In genomic region chr9:101131326-101131725, GRCh38 we compare ENCODE assay signal across 37 cellular contexts.
"Had no signal": no experiment of that assay in that cellular context is flagged by ENCODE, and none has a peak within 500 bp of the region (broad histone marks: within the 10 kb centered on the region; RNA-seq: fewer than 3 reads in every experiment).

No MANE protein-coding gene starts in this region.

- H3K36me3 ChIP-seq: ascending aorta, cardiac muscle cell had no signal

- H3K9me3 ChIP-seq: ascending aorta had no signal

- H3K4me3 Mint-ChIP-seq: activated CD4-positive, alpha-beta memory T cell treated with anti-CD3 and anti-CD28 coated beads, Interleukin-2, amount 10 ng/mL, durations not matched to agents 7 days and 5 days; activated CD4-positive, alpha-beta T cell treated with anti-CD3 and anti-CD28 coated beads for 36 hours; activated CD4-positive, alpha-beta T cell treated with anti-CD3 and anti-CD28 coated beads, Interleukin-2, amount 10 ng/mL, durations not matched to agents 7 days and 5 days; activated CD8-positive, alpha-beta memory T cell treated with anti-CD3 and anti-CD28 coated beads, Interleukin-2, amount 10 ng/mL, durations not matched to agents 7 days and 5 days; activated CD8-positive, alpha-beta T cell treated with anti-CD3 and anti-CD28 coated beads, Interleukin-2, amount 10 ng/mL, durations not matched to agents 7 days and 5 days; activated naive CD4-positive, alpha-beta T cell treated with anti-CD3 and anti-CD28 coated beads, Interleukin-2, amount 10 ng/mL, durations not matched to agents 7 days and 5 days; activated naive CD4-positive, alpha-beta T cell treated with anti-CD3 and anti-CD28 coated beads, Interleukin-2, amount 50 U/mL, for 24 hours; activated naive CD8-positive, alpha-beta T cell; activated naive CD8-positive, alpha-beta T cell treated with anti-CD3 and anti-CD28 coated beads, Interleukin-2, amount 10 ng/mL, durations not matched to agents 7 days and 5 days; activated naive CD8-positive, alpha-beta T cell treated with anti-CD3 and anti-CD28 coated beads, Interleukin-2, amount 50 U/mL, for 24 hours; activated T-cell treated with anti-CD3 and anti-CD28 coated beads, Interleukin-2, amount 50 U/mL, for 24 hours; brain; central memory CD8-positive, alpha-beta T cell; T-helper 1 cell treated with Interleukin-12 subunit alpha and Interleukin-12 subunit beta and Interleukin-4 antibody, amounts not matched to agents 30 μg/mL and 1 μg/mL, for 36 hours; T-helper 2 cell treated with Interferon-gamma antibody and Interleukin-4, amounts not matched to agents 5 μg/mL and 100 μg/mL, for 36 hours had no signal

- H3K9me3 Mint-ChIP-seq: activated CD4-positive, alpha-beta memory T cell treated with anti-CD3 and anti-CD28 coated beads, Interleukin-2, amount 10 ng/mL, durations not matched to agents 7 days and 5 days; activated CD4-positive, alpha-beta T cell treated with anti-CD3 and anti-CD28 coated beads, Interleukin-2, amount 10 ng/mL, durations not matched to agents 7 days and 5 days; activated naive CD4-positive, alpha-beta T cell treated with anti-CD3 and anti-CD28 coated beads, Interleukin-2, amount 10 ng/mL, durations not matched to agents 7 days and 5 days; activated naive CD8-positive, alpha-beta T cell treated with anti-CD3 and anti-CD28 coated beads, Interleukin-2, amount 50 U/mL, for 24 hours; activated T-cell treated with anti-CD3 and anti-CD28 coated beads, Interleukin-2, amount 50 U/mL, for 24 hours; activated T-helper 2 cell treated with anti-CD3 and anti-CD28 coated beads, Interferon-gamma antibody, Interleukin-2, Interleukin-4, amounts not matched to agents 10 μg/mL and 5 μg/mL and 100 μg/mL, durations not matched to agents 14 hours and 24 hours and 36 hours; T-helper 1 cell treated with Interleukin-12 subunit alpha and Interleukin-12 subunit beta and Interleukin-4 antibody, amounts not matched to agents 30 μg/mL and 1 μg/mL, for 36 hours; T-helper 2 cell treated with Interferon-gamma antibody and Interleukin-4, amounts not matched to agents 5 μg/mL and 100 μg/mL, for 36 hours had no signal

- H3K4me1 ChIP-seq: ascending aorta had no signal

- H3K4me3 ChIP-seq: ascending aorta, cardiac muscle cell had no signal

- H3K4me1 Mint-ChIP-seq: activated CD4-positive, alpha-beta memory T cell treated with anti-CD3 and anti-CD28 coated beads, Interleukin-2, amount 10 ng/mL, durations not matched to agents 7 days and 5 days; activated CD4-positive, alpha-beta T cell treated with anti-CD3 and anti-CD28 coated beads for 36 hours; activated CD4-positive, alpha-beta T cell treated with anti-CD3 and anti-CD28 coated beads, Interleukin-2, amount 10 ng/mL, durations not matched to agents 7 days and 5 days; activated CD8-positive, alpha-beta memory T cell treated with anti-CD3 and anti-CD28 coated beads, Interleukin-2, amount 10 ng/mL, durations not matched to agents 7 days and 5 days; activated naive CD4-positive, alpha-beta T cell treated with anti-CD3 and anti-CD28 coated beads, Interleukin-2, amount 10 ng/mL, durations not matched to agents 7 days and 5 days; activated naive CD4-positive, alpha-beta T cell treated with anti-CD3 and anti-CD28 coated beads, Interleukin-2, amount 50 U/mL, for 24 hours; activated naive CD8-positive, alpha-beta T cell treated with anti-CD3 and anti-CD28 coated beads, Interleukin-2, amount 10 ng/mL, durations not matched to agents 7 days and 5 days; activated naive CD8-positive, alpha-beta T cell treated with anti-CD3 and anti-CD28 coated beads, Interleukin-2, amount 50 U/mL, for 24 hours; central memory CD8-positive, alpha-beta T cell had no signal

- H3K27me3 Mint-ChIP-seq: activated CD4-positive, alpha-beta memory T cell treated with anti-CD3 and anti-CD28 coated beads, Interleukin-2, amount 10 ng/mL, durations not matched to agents 7 days and 5 days; activated CD4-positive, alpha-beta T cell treated with anti-CD3 and anti-CD28 coated beads, Interleukin-2, amount 10 ng/mL, durations not matched to agents 7 days and 5 days; activated CD8-positive, alpha-beta memory T cell treated with anti-CD3 and anti-CD28 coated beads, Interleukin-2, amount 10 ng/mL, durations not matched to agents 7 days and 5 days; activated naive CD4-positive, alpha-beta T cell treated with anti-CD3 and anti-CD28 coated beads, Interleukin-2, amount 10 ng/mL, durations not matched to agents 7 days and 5 days; activated naive CD8-positive, alpha-beta T cell treated with anti-CD3 and anti-CD28 coated beads, Interleukin-2, amount 10 ng/mL, durations not matched to agents 7 days and 5 days; activated naive CD8-positive, alpha-beta T cell treated with anti-CD3 and anti-CD28 coated beads, Interleukin-2, amount 50 U/mL, for 24 hours; activated T-cell treated with anti-CD3 and anti-CD28 coated beads, Interleukin-2, amount 50 U/mL, for 24 hours; brain; central memory CD8-positive, alpha-beta T cell had no signal

- H3K36me3 Mint-ChIP-seq: activated CD8-positive, alpha-beta memory T cell treated with anti-CD3 and anti-CD28 coated beads, Interleukin-2, amount 10 ng/mL, durations not matched to agents 7 days and 5 days; activated naive CD4-positive, alpha-beta T cell treated with anti-CD3 and anti-CD28 coated beads, Interleukin-2, amount 10 ng/mL, durations not matched to agents 7 days and 5 days; activated naive CD4-positive, alpha-beta T cell treated with anti-CD3 and anti-CD28 coated beads, Interleukin-2, amount 50 U/mL, for 24 hours; activated naive CD8-positive, alpha-beta T cell; activated naive CD8-positive, alpha-beta T cell treated with anti-CD3 and anti-CD28 coated beads, Interleukin-2, amount 10 ng/mL, durations not matched to agents 7 days and 5 days had no signal

- DNase-seq: activated CD4-positive, alpha-beta memory T cell treated with anti-CD3 and anti-CD28 coated beads, Interleukin-2, amount 10 ng/mL, durations not matched to agents 7 days and 5 days; activated CD4-positive, alpha-beta T cell treated with anti-CD3 and anti-CD28 coated beads for 1 hour; activated CD4-positive, alpha-beta T cell treated with anti-CD3 and anti-CD28 coated beads for 36 hours; activated CD4-positive, alpha-beta T cell treated with anti-CD3 and anti-CD28 coated beads for 48 hours; activated CD4-positive, alpha-beta T cell treated with anti-CD3 and anti-CD28 coated beads, Interleukin-2, amount 10 ng/mL, durations not matched to agents 7 days and 5 days; activated CD4-positive, alpha-beta T cell treated with anti-CD3 and anti-CD28 coated beads, Interleukin-2, amount 50 U/mL, for 48 hours; activated CD4-positive, CD25-positive, alpha-beta regulatory T cell; activated CD8-positive, alpha-beta memory T cell treated with anti-CD3 and anti-CD28 coated beads for 24 hours; activated CD8-positive, alpha-beta memory T cell treated with anti-CD3 and anti-CD28 coated beads, Interleukin-2, amount 10 ng/mL, durations not matched to agents 7 days and 5 days; activated CD8-positive, alpha-beta memory T cell treated with anti-CD3 and anti-CD28 coated beads, Interleukin-2, amount 50 U/mL, for 48 hours; activated CD8-positive, alpha-beta T cell treated with anti-CD3 and anti-CD28 coated beads, Interleukin-2, amount 10 ng/mL, durations not matched to agents 7 days and 5 days; activated effector memory CD4-positive, alpha-beta T cell treated with Interleukin-2 at 50 U/mL for 16 hours; activated gamma-delta T cell; activated naive CD4-positive, alpha-beta T cell treated with anti-CD3 and anti-CD28 coated beads, Interleukin-2, amount 10 ng/mL, durations not matched to agents 7 days and 5 days; activated naive CD4-positive, alpha-beta T cell treated with Interleukin-2 at 50 U/mL for 16 hours; activated naive CD8-positive, alpha-beta T cell treated with anti-CD3 and anti-CD28 coated beads, Interleukin-2, amount 10 ng/mL, durations not matched to agents 7 days and 5 days; activated naive CD8-positive, alpha-beta T cell treated with anti-CD3 and anti-CD28 coated beads, Interleukin-2, amount 50 U/mL, for 24 hours; activated T-cell treated with anti-CD3 and anti-CD28 coated beads, Interleukin-2, amount 50 U/mL, for 24 hours; activated T-cell treated with anti-CD3 and anti-CD28 coated beads, Interleukin-2, amount 50 U/mL, for 48 hours; amygdala; anterior cingulate cortex; caudate nucleus; cerebellar nuclear complex; T-helper 1 cell; T-helper 2 cell; T-helper 9 cell had no signal

- H3K27ac ChIP-seq: ascending aorta, cardiac muscle cell, VCaP had no signal

- ATAC-seq: activated CD4-positive, alpha-beta T cell treated with anti-CD3 and anti-CD28 coated beads for 36 hours; activated CD4-positive, CD25-positive, alpha-beta regulatory T cell treated with anti-CD3 and anti-CD28 coated beads, Interleukin-2, amount 50 U/mL, for 24 hours; activated CD8-positive, alpha-beta memory T cell treated with anti-CD3 and anti-CD28 coated beads, Interleukin-2, amount 10 ng/mL, durations not matched to agents 7 days and 5 days; activated CD8-positive, alpha-beta T cell treated with anti-CD3 and anti-CD28 coated beads, Interleukin-2, amount 10 ng/mL, durations not matched to agents 7 days and 5 days; activated naive CD8-positive, alpha-beta T cell treated with anti-CD3 and anti-CD28 coated beads, Interleukin-2, amount 50 U/mL, for 24 hours had no signal

- H3K27ac Mint-ChIP-seq: activated CD4-positive, alpha-beta memory T cell treated with anti-CD3 and anti-CD28 coated beads, Interleukin-2, amount 10 ng/mL, durations not matched to agents 7 days and 5 days; activated CD4-positive, alpha-beta T cell treated with anti-CD3 and anti-CD28 coated beads for 36 hours; activated CD4-positive, alpha-beta T cell treated with anti-CD3 and anti-CD28 coated beads, Interleukin-2, amount 10 ng/mL, durations not matched to agents 7 days and 5 days; activated CD8-positive, alpha-beta memory T cell treated with anti-CD3 and anti-CD28 coated beads, Interleukin-2, amount 10 ng/mL, durations not matched to agents 7 days and 5 days; activated CD8-positive, alpha-beta T cell treated with anti-CD3 and anti-CD28 coated beads, Interleukin-2, amount 10 ng/mL, durations not matched to agents 7 days and 5 days; activated naive CD4-positive, alpha-beta T cell treated with anti-CD3 and anti-CD28 coated beads, Interleukin-2, amount 10 ng/mL, durations not matched to agents 7 days and 5 days; activated naive CD4-positive, alpha-beta T cell treated with anti-CD3 and anti-CD28 coated beads, Interleukin-2, amount 50 U/mL, for 24 hours; activated naive CD8-positive, alpha-beta T cell; activated naive CD8-positive, alpha-beta T cell treated with anti-CD3 and anti-CD28 coated beads, Interleukin-2, amount 10 ng/mL, durations not matched to agents 7 days and 5 days; activated naive CD8-positive, alpha-beta T cell treated with anti-CD3 and anti-CD28 coated beads, Interleukin-2, amount 50 U/mL, for 24 hours; activated T-cell treated with anti-CD3 and anti-CD28 coated beads, Interleukin-2, amount 50 U/mL, for 24 hours; activated T-helper 2 cell treated with anti-CD3 and anti-CD28 coated beads, Interferon-gamma antibody, Interleukin-2, Interleukin-4, amounts not matched to agents 10 μg/mL and 5 μg/mL and 100 μg/mL, durations not matched to agents 14 hours and 24 hours and 36 hours; brain; T-helper 1 cell treated with Interleukin-12 subunit alpha and Interleukin-12 subunit beta and Interleukin-4 antibody, amounts not matched to agents 30 μg/mL and 1 μg/mL, for 36 hours; T-helper 2 cell treated with Interferon-gamma antibody and Interleukin-4, amounts not matched to agents 5 μg/mL and 100 μg/mL, for 36 hours had no signal

- H3K27me3 ChIP-seq: ascending aorta, cardiac muscle cell had no signal
